ENCODE assay signal across 12 cellular contexts in the genomic region with DNA sequence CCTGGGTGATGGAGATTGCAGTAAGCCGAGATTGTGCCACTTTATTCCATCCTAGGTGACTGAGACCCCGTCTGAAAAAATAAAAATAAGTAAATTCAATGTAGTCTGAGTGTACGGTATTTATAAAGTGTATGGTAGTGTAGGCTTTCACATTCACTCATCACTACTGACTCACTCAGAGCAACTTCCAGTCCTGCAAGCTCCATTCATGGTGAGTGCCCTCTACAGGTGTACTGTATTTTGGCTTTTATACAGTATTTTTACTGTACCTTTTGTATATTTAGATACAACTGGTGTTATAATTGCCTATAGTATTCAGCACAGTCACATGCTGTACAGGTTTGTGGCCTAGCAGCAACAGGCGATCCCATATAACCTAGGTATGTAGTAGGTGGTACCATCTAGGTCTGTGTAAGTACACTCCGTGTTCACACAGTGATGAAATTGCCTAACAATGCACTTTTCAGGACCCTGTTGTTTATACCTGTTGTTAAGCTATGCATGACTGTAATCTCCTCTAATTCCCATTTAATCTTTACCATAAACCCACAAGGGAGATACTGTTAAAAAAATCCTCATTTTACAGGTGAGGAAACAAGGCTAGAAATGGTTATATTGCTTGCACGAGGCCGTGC. TPM values are rescaled to one million over a fixed set of nuclear protein-coding genes. Genes with fewer than 3 reads are reported as not detected.
DNase-seq lines count a peak whose midpoint lies in the region; ATAC-seq, FAIRE-seq and TF ChIP-seq lines count a peak whose summit lies in the region.
"Had no signal": no experiment of that assay in that cellular context is flagged by ENCODE, and none has a peak within 500 bp of the region (broad histone marks: within the 10 kb centered on the region; RNA-seq: fewer than 3 reads in every experiment).

No MANE protein-coding gene starts in this region.

- no peaks in the 10 kb centered on the region for H3K79me2 ChIP-seq in Loucy (ENCODE audit: insufficient read depth, low read length)

- no peaks in the 10 kb centered on the region for H3K9me3 ChIP-seq in Loucy (ENCODE audit: insufficient read depth, low read depth, low read length)

- H3K36me3 ChIP-seq in Loucy (ENCODE audit: insufficient read depth, low read length) (no peaks in the 10 kb centered on the region), bronchial epithelial cell (ENCODE audit: control insufficient read depth, insufficient read depth, low read length) (no peaks in the 10 kb centered on the region)

- no peaks in the 10 kb centered on the region for H3F3A ChIP-seq in Loucy (ENCODE audit: low read depth)

- peaks cover 5% of the 10 kb centered on the region for H3K4me1 ChIP-seq in Loucy (ENCODE audit: insufficient read depth, low read length, poor library complexity, severe bottlenecking)

- H3K9ac ChIP-seq in Loucy (ENCODE audit: low read depth, low read length, poor library complexity, severe bottlenecking), result no peak overlapping the region

- ATAC-seq in GM19324 (IDR thresholded peaks at IDR 0.05; ENCODE audit: low FRiP score, unreplicated experiment), result no peak
- ATAC-seq: naive thymus-derived CD8-positive, alpha-beta T cell had no signal

- no peak for FAIRE-seq in bronchial epithelial cell (lab: Jason Lieb, UNC)

- no peak overlapping the region for H2AFZ ChIP-seq in Loucy (ENCODE audit: low read length)

- DNase-seq in stimulated activated CD4-positive, alpha-beta T cell treated with anti-CD3 and anti-CD28 coated beads, Interleukin-15, amount 100 ng/mL, for 24 hours, result peak; percentile 21
- DNase-seq in stimulated activated CD4-positive, alpha-beta T cell treated with anti-CD3 and anti-CD28 coated beads, Interleukin-2, amount 100 ng/mL, for 24 hours, result no peak
- DNase-seq in bronchial epithelial cell (ENCODE audit: low read depth) (peak; percentile 76), dermis blood vessel endothelial cell (no peak), NCI-H526 (lab: John Stamatoyannopoulos, UW) (no peak), NCI-H2029 treated with DMSO at 0.1 percent for 48 hours (lab: John Stamatoyannopoulos, UW) (no peak)
- DNase-seq: activated naive CD4-positive, alpha-beta T cell treated with Interleukin-2 at 50 U/mL for 16 hours; effector memory CD4-positive, alpha-beta T cell; naive thymus-derived CD8-positive, alpha-beta T cell; NCI-H82 had no signal

- no peaks in the 10 kb centered on the region for H4K20me1 ChIP-seq in Loucy (ENCODE audit: insufficient read depth, low read length, poor library complexity, severe bottlenecking)

- TF ChIP-seq CTCF in Loucy (conservative IDR thresholded peaks at IDR 0.05; ENCODE audit: low read length), result peak; percentile 61
- peak; percentile 42 for TF ChIP-seq CTCF in bronchial epithelial cell (IDR thresholded peaks at IDR 0.05; ENCODE audit: insufficient read depth, low read length, severe bottlenecking)

- no peaks in the 10 kb centered on the region for H3K27me3 ChIP-seq in Loucy (ENCODE audit: insufficient read depth, low read length, poor library complexity, severe bottlenecking)
- H3K27me3 ChIP-seq in bronchial epithelial cell (ENCODE audit: control insufficient read depth, insufficient read depth, low read length), result no peaks in the 10 kb centered on the region

- no peaks in the 10 kb centered on the region for H3K9me2 ChIP-seq in Loucy (replicated peaks; ENCODE audit: low read depth, low read length)

- no peak overlapping the region for H3K4me2 ChIP-seq in Loucy (ENCODE audit: low read depth, low read length, poor library complexity, severe bottlenecking)

- H3K4me3 ChIP-seq in Loucy (ENCODE audit: low read length, poor library complexity, severe bottlenecking) (no peak overlapping the region), bronchial epithelial cell (ENCODE audit: low read depth, low read length) (no peak overlapping the region)

RNA-seq across cellular contexts. Expression of gene CACNA1D, which starts 19.3 kb away (rescaled TPM):
- 0.13 and 0.26 TPM in 2 replicates for total RNA-seq in bronchial epithelial cell
- total RNA-seq in dermis blood vessel endothelial cell, result not detected in 2 replicates
- total RNA-seq: naive thymus-derived CD8-positive, alpha-beta T cell had no signal

Comparison
In these comparisons a context has a peak if more than half of its experiments do, and no peak if none do; other contexts are left out.
1. DNase-seq: peak in stimulated activated CD4-positive, alpha-beta T cell treated with anti-CD3 and anti-CD28 coated beads, Interleukin-15, amount 100 ng/mL, for 24 hours (single experiment) and bronchial epithelial cell (single experiment); none in stimulated activated CD4-positive, alpha-beta T cell treated with anti-CD3 and anti-CD28 coated beads, Interleukin-2, amount 100 ng/mL, for 24 hours (0 of 2), dermis blood vessel endothelial cell (single experiment), NCI-H526 (0 of 2) and NCI-H2029 treated with DMSO at 0.1 percent for 48 hours (single experiment).